In the genomic region with DNA sequence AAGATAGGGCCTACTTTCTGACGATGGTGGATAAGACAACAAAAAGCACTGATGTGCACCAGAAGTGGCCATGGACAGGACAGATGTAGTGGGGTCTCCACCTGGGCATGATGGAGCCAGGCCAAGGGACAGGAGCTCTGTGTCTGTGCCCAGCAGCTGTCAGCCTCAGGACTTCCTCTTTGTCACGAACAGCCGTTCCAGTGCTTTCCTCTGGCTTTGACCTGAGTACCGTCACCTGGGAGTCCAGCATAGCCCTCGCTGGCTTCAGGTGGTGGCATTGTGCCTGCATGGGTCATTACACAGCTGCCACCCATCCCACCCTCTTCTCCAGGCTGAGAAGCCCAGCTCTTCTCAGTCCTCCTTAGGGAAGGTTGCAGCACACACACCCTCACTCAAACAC, we compare ENCODE assay signal across 20 cellular contexts.
"Had no signal": no experiment of that assay in that cellular context is flagged by ENCODE, and none has a peak within 500 bp of the region (broad histone marks: within the 10 kb centered on the region; RNA-seq: fewer than 3 reads in every experiment).

No MANE protein-coding gene starts in this region.

- ATAC-seq: activated CD8-positive, alpha-beta T cell treated with anti-CD3 and anti-CD28 coated beads, Interleukin-2, amount 10 ng/mL, durations not matched to agents 7 days and 5 days; activated naive CD4-positive, alpha-beta T cell treated with anti-CD3 and anti-CD28 coated beads, Interleukin-2, amount 50 U/mL, for 72 hours; left cardiac atrium; psoas muscle had no signal

- H3K27ac ChIP-seq: heart right ventricle, psoas muscle, right atrium auricular region, spleen, tibial nerve had no signal

- H3K9me3 ChIP-seq: heart right ventricle, psoas muscle, right atrium auricular region, tibial nerve had no signal

- DNase-seq: activated CD4-positive, alpha-beta T cell treated with anti-CD3 and anti-CD28 coated beads for 1 hour; activated CD4-positive, alpha-beta T cell treated with anti-CD3 and anti-CD28 coated beads, Interleukin-2, amount 50 U/mL, for 1 hour; activated CD8-positive, alpha-beta T cell treated with anti-CD3 and anti-CD28 coated beads, Interleukin-2, amount 10 ng/mL, durations not matched to agents 7 days and 5 days; activated gamma-delta T cell treated with Interleukin-2 at 50 U/mL for 16 hours; activated T-cell treated with anti-CD3 and anti-CD28 coated beads, Interleukin-2, amount 50 U/mL, for 1 hour; aorta; central memory CD4-positive, alpha-beta T cell; dermis blood vessel endothelial cell; effector CD8-positive, alpha-beta T cell; erythroblast; foreskin fibroblast; heart right ventricle; islet precursor cell; left cardiac atrium; psoas muscle; stimulated activated CD4-positive, alpha-beta T cell treated with anti-CD3 and anti-CD28 coated beads, Interleukin-4, amount 100 ng/mL, for 1 hour had no signal

- H3K27me3 ChIP-seq: right atrium auricular region, tibial nerve had no signal

- H3K4me3 ChIP-seq: heart right ventricle, psoas muscle, right atrium auricular region, spleen, tibial nerve had no signal

- H3K36me3 ChIP-seq: heart right ventricle, right atrium auricular region, spleen, tibial nerve had no signal

- H3K4me1 ChIP-seq: heart right ventricle, psoas muscle, right atrium auricular region, spleen had no signal
